8 cellular contexts compared by ENCODE assay signal in the genomic region with DNA sequence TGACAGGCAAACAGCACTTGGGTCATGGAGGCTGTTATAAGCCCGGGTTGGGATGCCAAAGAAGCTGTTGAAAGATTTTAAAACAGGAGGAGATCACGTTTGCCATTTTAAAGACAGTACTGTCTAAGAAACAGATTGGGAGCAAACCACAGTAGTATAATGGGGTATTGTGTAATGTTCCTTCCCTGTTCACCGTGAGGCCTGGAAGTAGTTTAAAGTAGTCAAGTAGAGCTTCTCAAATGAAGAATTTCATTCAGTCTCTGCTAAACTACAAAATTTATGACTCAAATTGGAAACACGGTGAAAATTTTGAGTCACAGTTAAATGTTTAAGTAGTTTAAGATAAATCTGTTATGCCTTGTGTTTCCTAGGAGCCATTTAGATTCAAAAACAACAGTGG. TPM values are rescaled to one million over a fixed set of nuclear protein-coding genes. Genes with fewer than 3 reads are reported as not detected.
DNase-seq lines count a peak whose midpoint lies in the region; ATAC-seq, FAIRE-seq and TF ChIP-seq lines count a peak whose summit lies in the region.

No MANE protein-coding gene starts in this region.

- H3K79me2 ChIP-seq in K562 (ENCODE audit: control insufficient read depth, insufficient read depth, low read length) (peaks cover 96% of the 10 kb centered on the region), mesendoderm (ENCODE audit: control insufficient read depth, insufficient read depth, low read length) (peaks cover 20% of the 10 kb centered on the region)

- H4K91ac ChIP-seq in IMR-90 (ENCODE audit: insufficient read depth, low read depth, low read length): peak overlapping the region; percentile 78

- H2BK120ac ChIP-seq in IMR-90 (ENCODE audit: low read depth, low read length) (peak overlapping the region; percentile 86), mesendoderm (ENCODE audit: low read depth, low read length) (no peak overlapping the region)

- H2AK5ac ChIP-seq in IMR-90 (ENCODE audit: low read depth, low read length) (peak overlapping the region; percentile 97), mesendoderm (ENCODE audit: low read length) (no peak overlapping the region)

- CTCF ChIA-PET in A673 (lab: Charles Lee) (interaction anchor here (0.5 kb wide), 1 partner anchor 135 kb away, joined by 4 read pairs; no protein-coding TSS in a partner anchor), IMR-90 (lab: Yijun Ruan, JAX) (interaction anchor here (0.9 kb wide), 1 partner anchor 114 kb away, joined by 5 read pairs; no protein-coding TSS in a partner anchor), K562 (lab: Yijun Ruan, JAX; ENCODE audit: low intra/inter-chr PET ratio) (no interaction called here)

- peaks cover 13 to 79% of the 10 kb centered on the region in 2 experiments for H3K79me1 ChIP-seq in IMR-90 (ENCODE audit: low read depth in 1 of 2, low read length in 2 of 2)
- peaks cover 4% of the 10 kb centered on the region for H3K79me1 ChIP-seq in mesendoderm (ENCODE audit: low read length)

- H3K27ac Mint-ChIP-seq in mesothelial cell of epicardium: peak overlapping the region; percentile 28

- intact Hi-C loops in A673 (cut with micrococcal nuclease; ENCODE audit: unreplicated experiment): no loop called here
- intact Hi-C loops in IMR-90 (cut with micrococcal nuclease): loop anchor here (10.0 kb wide), 1 partner anchor 212 kb away; no protein-coding TSS in a partner anchor
- intact Hi-C loops in K562 (cut with micrococcal nuclease): no loop called here
- intact Hi-C loops in kidney (cut with DNase I): no loop called here
- intact Hi-C loops in posterior cingulate gyrus (cut with DNase I): no loop called here

- H3K27ac ChIP-seq in A673 (ENCODE audit: low read depth, low read length, poor library complexity, severe bottlenecking) (peak overlapping the region; percentile 49), IMR-90 (ENCODE audit: insufficient read depth, low read length) (peak overlapping the region; percentile 80), K562 (ENCODE audit: extremely low read depth, low read depth, low read length) (no peak overlapping the region), kidney (ENCODE audit: low read depth in 2 of 2, low read length in 2 of 2) (no peak overlapping the region), mesendoderm (ENCODE audit: low read depth, low read length) (no peak overlapping the region)

- H3K56ac ChIP-seq in IMR-90 (ENCODE audit: extremely low read depth, insufficient read depth, low read length) (peak overlapping the region; percentile 54), mesendoderm (ENCODE audit: low read length) (no peak overlapping the region)

- no peak overlapping the region for H3K4me3 Mint-ChIP-seq in mesothelial cell of epicardium

- H3K9ac ChIP-seq in IMR-90 (ENCODE audit: low read depth, low read length): peak overlapping the region; percentile 63; the same call in 1 of the 2 replicates
- no peak overlapping the region for H3K9ac ChIP-seq in K562 (ENCODE audit: insufficient read depth in 1 of 2, low read depth in 2 of 2, low read length in 2 of 2)
- no peak overlapping the region for H3K9ac ChIP-seq in kidney (ENCODE audit: low read length in 2 of 2)
- no peak overlapping the region for H3K9ac ChIP-seq in mesendoderm (ENCODE audit: low read length)

- H3K18ac ChIP-seq in IMR-90 (ENCODE audit: low read depth, low read length) (peak overlapping the region; percentile 90), mesendoderm (ENCODE audit: low read length) (no peak overlapping the region)

- no peak overlapping the region for H2AK9ac ChIP-seq in IMR-90 (replicated peaks; ENCODE audit: low read depth, low read length, poor library complexity)

- H2AFZ ChIP-seq in IMR-90 (replicated peaks; ENCODE audit: low read length, poor library complexity): no peak overlapping the region
- H2AFZ ChIP-seq in K562 (ENCODE audit: low read depth, low read length): no peak overlapping the region

- H3K4me1 Mint-ChIP-seq in mesothelial cell of epicardium: peaks cover 7% of the 10 kb centered on the region

- no peaks in the 10 kb centered on the region for H3K9me3 Mint-ChIP-seq in mesothelial cell of epicardium

- H3K23ac ChIP-seq in IMR-90 (ENCODE audit: low read depth, low read length) (peak overlapping the region; percentile 95), mesendoderm (ENCODE audit: low read length) (no peak overlapping the region)

- POLR2A ChIA-PET in A673 (lab: Charles Lee; ENCODE audit: low non-redundant PET) (no interaction called here), IMR-90 (lab: Charles Lee; ENCODE audit: unreplicated experiment) (no interaction called here), K562 (lab: Yijun Ruan, JAX) (interaction anchor here (0.6 to 1.9 kb wide), 2 partner anchors 9 to 176 kb away, joined by 3 to 7 read pairs; no protein-coding TSS in a partner anchor)

- H3K4me1 ChIP-seq in A673 (ENCODE audit: insufficient read depth, low read length, poor library complexity, severe bottlenecking): peaks cover 19% of the 10 kb centered on the region
- peaks cover 20% of the 10 kb centered on the region for H3K4me1 ChIP-seq in IMR-90 (ENCODE audit: control insufficient read depth, insufficient read depth, low read length)
- H3K4me1 ChIP-seq in K562 (replicated peaks in 1 of 2; ENCODE audit: control insufficient read depth in 2 of 2, insufficient read depth in 2 of 2, low read length in 2 of 2): no peaks in the 10 kb centered on the region; a peak in 1 of 5 replicates
- peaks cover 2 to 5% of the 10 kb centered on the region in 2 donors for H3K4me1 ChIP-seq in kidney (ENCODE audit: control insufficient read depth in 1 of 2, insufficient read depth in 1 of 2, low read depth in 1 of 2, low read length in 2 of 2)
- no peaks in the 10 kb centered on the region for H3K4me1 ChIP-seq in mesendoderm (ENCODE audit: control insufficient read depth, low read depth, low read length)

- H2BK15ac ChIP-seq in IMR-90 (ENCODE audit: low read depth, low read length) (peak overlapping the region; percentile 92; the same call in 2 of the 3 replicates), mesendoderm (replicated peaks; ENCODE audit: low read depth) (no peak overlapping the region)

- BruUV-seq in A673 (replicated peaks; lab: Mats Ljungman, UMichigan) (no TSS peak), IMR-90 (replicated peaks; lab: Mats Ljungman, UMichigan) (no TSS peak), K562 (replicated peaks; lab: Mats Ljungman, UMichigan) (no TSS peak)

- H3K14ac ChIP-seq in IMR-90 (replicated peaks; ENCODE audit: low read depth, low read length): peak overlapping the region; percentile 95

- TF ChIP-seq EP300 in K562 (IDR thresholded peaks at IDR 0.05; ENCODE audit: low read length): no peak

- peaks cover 25% of the 10 kb centered on the region for H3K36me3 Mint-ChIP-seq in mesothelial cell of epicardium

- H3K27me3 ChIP-seq in A673 (replicated peaks; ENCODE audit: insufficient read depth, low read depth, low read length, poor library complexity): no peaks in the 10 kb centered on the region
- no peaks in the 10 kb centered on the region for H3K27me3 ChIP-seq in IMR-90 (ENCODE audit: control insufficient read depth, insufficient read depth, low read length)
- H3K27me3 ChIP-seq in K562 (ENCODE audit: control insufficient read depth in 2 of 2, insufficient read depth in 2 of 2, low read length in 2 of 2): no peaks in the 10 kb centered on the region
- H3K27me3 ChIP-seq in mesendoderm (ENCODE audit: insufficient read depth, low read length, poor library complexity): no peaks in the 10 kb centered on the region

- H3K36me3 ChIP-seq in A673 (ENCODE audit: insufficient read depth, low read length, poor library complexity, severe bottlenecking) (peaks cover 24% of the 10 kb centered on the region), IMR-90 (ENCODE audit: control insufficient read depth, insufficient read depth, low read length) (peaks cover 24% of the 10 kb centered on the region), K562 (ENCODE audit: control insufficient read depth, insufficient read depth, low read length) (peaks cover 76% of the 10 kb centered on the region), kidney (ENCODE audit: control insufficient read depth in 1 of 2, insufficient read depth in 2 of 2, low read length in 2 of 2) (peaks cover 0 to 2% of the 10 kb centered on the region in 2 donors), mesendoderm (ENCODE audit: control insufficient read depth, insufficient read depth, low read length) (no peaks in the 10 kb centered on the region)

- no peaks in the 10 kb centered on the region for H3K9me3 ChIP-seq in A673 (ENCODE audit: low read depth, low read length, poor library complexity, severe bottlenecking)
- no peaks in the 10 kb centered on the region for H3K9me3 ChIP-seq in IMR-90 (ENCODE audit: control insufficient read depth, insufficient read depth, low read length)
- H3K9me3 ChIP-seq in K562 (replicated peaks; ENCODE audit: control insufficient read depth, insufficient read depth, low read depth, low read length): no peaks in the 10 kb centered on the region
- H3K9me3 ChIP-seq in kidney (ENCODE audit: control insufficient read depth in 1 of 2, low read length in 2 of 2): no peaks in the 10 kb centered on the region

- peaks cover 46% of the 10 kb centered on the region for H4K20me1 ChIP-seq in IMR-90 (ENCODE audit: insufficient read depth, low read length)
- peaks cover 6% of the 10 kb centered on the region; the same call in 1 of the 2 replicates for H4K20me1 ChIP-seq in K562 (replicated peaks; ENCODE audit: control insufficient read depth, insufficient read depth, low read length)

- no peaks in the 10 kb centered on the region for H3K27me3 Mint-ChIP-seq in mesothelial cell of epicardium (ENCODE audit: low read depth)

- H2BK20ac ChIP-seq in IMR-90 (ENCODE audit: low read depth, low read length): peak overlapping the region; percentile 77

- FAIRE-seq in K562 (lab: Jason Lieb, UNC): no peak
- no peak for FAIRE-seq in kidney (lab: Jason Lieb, UNC)

- peak overlapping the region; percentile 47 for H4K5ac ChIP-seq in IMR-90 (ENCODE audit: low read depth, low read length)
- no peak overlapping the region for H4K5ac ChIP-seq in mesendoderm (ENCODE audit: low read length)

- dilution Hi-C loops in IMR-90 (cut with HindIII; ENCODE audit: low sequenced_read_pairs, unreplicated experiment): no loop called here

- peaks cover 15% of the 10 kb centered on the region for H3K9me1 ChIP-seq in IMR-90 (ENCODE audit: insufficient read depth, low read length)
- H3K9me1 ChIP-seq in K562 (ENCODE audit: control insufficient read depth, insufficient read depth, low read length): no peaks in the 10 kb centered on the region

- TF ChIP-seq CTCF in A673 (conservative IDR thresholded peaks at IDR 0.05; ENCODE audit: low read depth, low read length): no peak
- TF ChIP-seq CTCF in IMR-90 (conservative IDR thresholded peaks at IDR 0.05; ENCODE audit: low read depth, low read length): no peak
- TF ChIP-seq CTCF in K562 (IDR thresholded peaks at IDR 0.05 in 2 of 3, conservative IDR thresholded peaks at IDR 0.05 in 1 of 3; ENCODE audit: insufficient read depth in 2 of 3, low read depth in 1 of 3, low read length in 3 of 3): no peak
- no peak for TF ChIP-seq CTCF in mesothelial cell of epicardium (IDR thresholded peaks at IDR 0.05; ENCODE audit: unreplicated experiment)
- TF ChIP-seq CTCF in kidney (IDR thresholded peaks at IDR 0.05; ENCODE audit: borderline replicate concordance, extremely low read depth, insufficient read depth): no peak

- TF ChIP-seq POLR2A in IMR-90 (IDR thresholded peaks at IDR 0.05; ENCODE audit: low read depth, low read length): 0 out of 2 replicates have a peak, but pooled peaks have one; percentile 22
- no peak for TF ChIP-seq POLR2A in K562 (conservative IDR thresholded peaks at IDR 0.05)

- H3K4ac ChIP-seq in IMR-90 (ENCODE audit: low read depth, low read length) (peak overlapping the region; percentile 92), mesendoderm (ENCODE audit: low read depth, low read length) (no peak overlapping the region)

- peak overlapping the region; percentile 55 to 88 for H4K8ac ChIP-seq in IMR-90 (ENCODE audit: low read depth in 2 of 2, low read length in 2 of 2)
- H4K8ac ChIP-seq in mesendoderm (ENCODE audit: low read depth, low read length): no peak overlapping the region

- peak overlapping the region; percentile 89 for H2BK5ac ChIP-seq in IMR-90 (ENCODE audit: low read depth, low read length, poor library complexity, severe bottlenecking)
- no peak overlapping the region for H2BK5ac ChIP-seq in mesendoderm (ENCODE audit: low read length)

- H3K4me2 ChIP-seq in IMR-90 (ENCODE audit: low read depth, low read length): peak overlapping the region; percentile 53
- no peak overlapping the region for H3K4me2 ChIP-seq in K562 (ENCODE audit: insufficient read depth, low read length)
- no peak overlapping the region for H3K4me2 ChIP-seq in mesendoderm (ENCODE audit: low read length)

- no peak overlapping the region for H3K4me3 ChIP-seq in A673 (ENCODE audit: low read depth, low read length, poor library complexity, severe bottlenecking)
- no peak overlapping the region for H3K4me3 ChIP-seq in IMR-90 (ENCODE audit: insufficient read depth, low read depth, low read length)
- H3K4me3 ChIP-seq in K562: no peak overlapping the region
- H3K4me3 ChIP-seq in kidney (ENCODE audit: low read length in 2 of 2): no peak overlapping the region
- H3K4me3 ChIP-seq in mesendoderm (ENCODE audit: low read length): no peak overlapping the region

- ATAC-seq in IMR-90 (ENCODE audit: low read depth) (peak; percentile 70), K562 (no peak), HG02870 (IDR thresholded peaks at IDR 0.05; ENCODE audit: unreplicated experiment) (no peak)

- TF ChIP-seq RAD21 in IMR-90 (IDR thresholded peaks at IDR 0.05; ENCODE audit: low read length): no peak
- no peak for TF ChIP-seq RAD21 in K562 (CRISPR knock-in tag; conservative IDR thresholded peaks at IDR 0.05 in 1 of 2, IDR thresholded peaks at IDR 0.05 in 1 of 2)

- in situ Hi-C loops in IMR-90 (cut with MboI; ENCODE audit: low sequenced_read_pairs): no loop called here
- in situ Hi-C loops in K562 (cut with MboI): no loop called here

- no CpG with 5 or more reads among the region's 4 CpGs for WGBS in IMR-90 (ENCODE audit: extremely low coverage in 2 of 2, insufficient read length in 1 of 2), 2 experiments
- WGBS in K562 (ENCODE audit: insufficient coverage, low coverage, missing lambda C conversion rate): 60% methylated on average over 4 of the region's 4 CpGs
- no CpG with 5 or more reads among the region's 4 CpGs for WGBS in mesendoderm (ENCODE audit: extremely low coverage, insufficient coverage, low lambda C conversion rate)

- peak; percentile 59 for DNase-seq in A673 (ENCODE audit: low spot score)
- DNase-seq in IMR-90: peak; percentile 91
- DNase-seq in K562 (ENCODE audit: extremely low read depth in 1 of 4, low spot score in 3 of 4): no peak
- DNase-seq in mesothelial cell of epicardium (ENCODE audit: low spot score in 2 of 2, unreplicated experiment in 2 of 2): no peak
- DNase-seq in kidney: no peak
- no peak for DNase-seq in posterior cingulate gyrus
- no peak for DNase-seq in mesendoderm

RNA-seq across cellular contexts. Expression of gene ATP2A2, which starts 35.8 kb away (rescaled TPM):
- total RNA-seq in A673 (2021): 296 and 333 TPM in 2 replicates
- total RNA-seq in IMR-90 (2012; rRNA removed): 225 and 230 TPM in 2 replicates
- 148 and 166 TPM in 2 replicates for polyA plus RNA-seq in IMR-90 (2012; rRNA removed)
- polyA plus RNA-seq in IMR-90 (2012; cell fraction: cytosol; rRNA removed): 96.0 and 107 TPM in 2 replicates
- polyA plus RNA-seq in IMR-90 (2012; cell fraction: nucleus; rRNA removed; ENCODE audit: low replicate concordance): 278 and 358 TPM in 2 replicates
- 436 and 524 TPM in 2 replicates for total RNA-seq in K562 (2011; cell fraction: chromatin; rRNA removed; ENCODE audit: low replicate concordance)
- total RNA-seq in K562 (2011; cell fraction: nucleolus; rRNA removed): 350 and 362 TPM in 2 replicates
- total RNA-seq in K562 (2011; cell fraction: nucleoplasm; rRNA removed): 437 and 537 TPM in 2 replicates
- total RNA-seq in K562 (2014; rRNA removed): 73.5 and 82.5 TPM in 2 replicates
- total RNA-seq in K562 (2014; rRNA removed; fragmentation: Illumina TruSeq; extraction: Trizol): 46.7 and 51.6 TPM in 2 replicates
- total RNA-seq in K562 (2015; rRNA removed; fragmentation: Illumina TruSeq; extraction: Trizol): 47.7 and 49.9 TPM in 2 replicates
- 180 and 205 TPM in 2 replicates for total RNA-seq in K562 (2021)
- polyA plus RNA-seq in K562 (2011; rRNA removed): 44.6 and 88.4 TPM in 2 replicates
- 20.8 and 37.3 TPM in 2 replicates for polyA plus RNA-seq in K562 (2011; cell fraction: cytosol; rRNA removed)
- 193 and 236 TPM in 2 replicates for polyA plus RNA-seq in K562 (2011; cell fraction: nucleus; rRNA removed)
- 137 and 151 TPM in 2 replicates for polyA plus RNA-seq in K562 (2012)
- polyA plus RNA-seq in K562 (2014; fragmentation: Illumina TruSeq; extraction: Trizol): 137 and 150 TPM in 2 replicates
- polyA plus RNA-seq in K562 (2014; fragmentation: Nextera tagmentation; extraction: Ambion mirVana): 1 to 10 TPM; 5.2 to 6.7 TPM
- polyA plus RNA-seq in K562 (2014; rRNA removed): 60.8 and 63.2 TPM in 2 replicates
- polyA minus RNA-seq in K562 (2011; rRNA and poly(A)+ RNA removed): 96.8 and 146 TPM in 2 replicates
- polyA minus RNA-seq in K562 (2011; cell fraction: cytosol; rRNA and poly(A)+ RNA removed): 86.8 and 111 TPM in 2 replicates
- polyA minus RNA-seq in K562 (2011; cell fraction: nucleus; rRNA and poly(A)+ RNA removed): 89.9 and 136 TPM in 2 replicates
- total RNA-seq in mesothelial cell of epicardium: 179 to 186 TPM (median 182 TPM) in 3 replicates
- total RNA-seq in kidney: 221 TPM
- 37.2 TPM for polyA plus RNA-seq in kidney (ENCODE audit: insufficient read depth, low read depth, low replicate concordance)
- polyA plus RNA-seq in mesendoderm (2013, experiment 1 of 2): 127 TPM
- polyA plus RNA-seq in mesendoderm (2013, experiment 2 of 2): 126 TPM

Comparison
In these comparisons a context has a peak if more than half of its experiments do, and no peak if none do; other contexts are left out.
1. DNase-seq: peak in A673 (single experiment) and IMR-90 (single experiment); none in K562 (0 of 4), mesothelial cell of epicardium (0 of 2), kidney (single experiment), posterior cingulate gyrus (0 of 10) and mesendoderm (single experiment).
2. H3K27ac ChIP-seq: peak in A673 (single experiment) and IMR-90 (single experiment); none in K562 (single experiment), kidney (0 of 2) and mesendoderm (single experiment).